In genomic region chr2:217793566-217794132, GRCh38 we compare ENCODE assay signal across 1 cellular context.
TF ChIP-seq lines count a peak whose summit lies in the region.

No MANE protein-coding gene starts in this region.

TF ChIP-seq in HepG2, 621 proteins besides CTCF, POLR2A, EP300 and RAD21:
- TF ChIP-seq ZBTB39 (CRISPR knock-in tag; IDR thresholded peaks at IDR 0.05) (peak; percentile 31; the same call in 1 of the 2 replicates), RARA (CRISPR knock-in tag; IDR thresholded peaks at IDR 0.05) (peak; percentile 48; the same call in 1 of the 2 replicates), GATAD1 (CRISPR knock-in tag; IDR thresholded peaks at IDR 0.05) (no peak), ZKSCAN1 (IDR thresholded peaks at IDR 0.05; ENCODE audit: low read length) (peak; percentile 81), SALL1 (CRISPR knock-in tag; IDR thresholded peaks at IDR 0.05) (0 out of 2 replicates have a peak, but pooled peaks have one; percentile 35), IKZF1 (IDR thresholded peaks at IDR 0.05) (no peak), ZNF670 (CRISPR knock-in tag; IDR thresholded peaks at IDR 0.05; ENCODE audit: borderline replicate concordance) (peak; percentile 32; the same call in 1 of the 2 replicates)
